10 cellular contexts compared by ENCODE assay signal in genomic region chr10:112815238-112816032, GRCh38.
DNase-seq lines count a peak whose midpoint lies in the region; ATAC-seq and TF ChIP-seq lines count a peak whose summit lies in the region.
"Had no signal": no experiment of that assay in that cellular context is flagged by ENCODE, and none has a peak within 500 bp of the region (broad histone marks: within the 10 kb centered on the region; RNA-seq: fewer than 3 reads in every experiment).

No MANE protein-coding gene starts in this region.

- no peak overlapping the region for H3K4me3 Mint-ChIP-seq in Calu3 (ENCODE audit: low read depth, unreplicated experiment)
- H3K4me3 Mint-ChIP-seq in natural killer cell treated with Interleukin-12 subunit alpha and Interleukin-12 subunit beta and Interleukin-15 and Interleukin-18, amount 100 ng/mL, for 72 hours = peak overlapping the region; percentile 50
- H3K4me3 Mint-ChIP-seq: activated T-cell treated with anti-CD3 and anti-CD28 coated beads, Interleukin-2, amount 50 U/mL, for 4 hours had no signal

- intact Hi-C loops in Calu3 (cut with micrococcal nuclease; ENCODE audit: unreplicated experiment) = no loop called here

- no peak for DNase-seq in Calu3
- DNase-seq in NB4 (ENCODE audit: low read depth) = peak; percentile 59
- DNase-seq in epithelial cell of proximal tubule (ENCODE audit: low read depth) = peak; percentile 39
- DNase-seq in natural killer cell treated with Interleukin-12 subunit alpha and Interleukin-12 subunit beta and Interleukin-15 and Interleukin-18, amount 100 ng/mL, for 72 hours (ENCODE audit: low spot score) = no peak
- no peak for DNase-seq in NCI-H146 treated with DMSO at 0.1 percent for 48 hours (lab: John Stamatoyannopoulos, UW; ENCODE audit: unreplicated experiment)
- no peak for DNase-seq in NCI-H1417 treated with DMSO at 0.1 percent for 48 hours (lab: John Stamatoyannopoulos, UW)
- no peak for DNase-seq in activated effector memory CD4-positive, alpha-beta T cell treated with anti-CD3 and anti-CD28 coated beads, Interleukin-2, amount 50 U/mL, for 16 hours
- DNase-seq in NCI-H1436 treated with DMSO at 0.1 percent for 48 hours (lab: John Stamatoyannopoulos, UW) = no peak
- DNase-seq: activated T-cell treated with anti-CD3 and anti-CD28 coated beads, Interleukin-2, amount 50 U/mL, for 4 hours; stimulated activated CD4-positive, alpha-beta T cell treated with anti-CD3 and anti-CD28 coated beads, Interleukin-2, amount 100 ng/mL, for 48 hours had no signal

- H3K4me1 Mint-ChIP-seq in Calu3 (ENCODE audit: low read depth, unreplicated experiment) = peaks cover 38% of the 10 kb centered on the region
- H3K4me1 Mint-ChIP-seq in natural killer cell treated with Interleukin-12 subunit alpha and Interleukin-12 subunit beta and Interleukin-15 and Interleukin-18, amount 100 ng/mL, for 72 hours (ENCODE audit: low read depth in 2 of 2) = peaks cover 30 to 41% of the 10 kb centered on the region in 2 donors

- H3K9me3 Mint-ChIP-seq in Calu3 (ENCODE audit: low read depth, unreplicated experiment) = no peaks in the 10 kb centered on the region
- no peaks in the 10 kb centered on the region for H3K9me3 Mint-ChIP-seq in natural killer cell treated with Interleukin-12 subunit alpha and Interleukin-12 subunit beta and Interleukin-15 and Interleukin-18, amount 100 ng/mL, for 72 hours
- H3K9me3 Mint-ChIP-seq: activated T-cell treated with anti-CD3 and anti-CD28 coated beads, Interleukin-2, amount 50 U/mL, for 4 hours had no signal

- H3K36me3 Mint-ChIP-seq in Calu3 (ENCODE audit: insufficient read depth, unreplicated experiment) = peaks cover 15% of the 10 kb centered on the region
- peaks cover 10% of the 10 kb centered on the region for H3K36me3 Mint-ChIP-seq in natural killer cell treated with Interleukin-12 subunit alpha and Interleukin-12 subunit beta and Interleukin-15 and Interleukin-18, amount 100 ng/mL, for 72 hours

- TF ChIP-seq CTCF in Calu3 (IDR thresholded peaks at IDR 0.05; ENCODE audit: unreplicated experiment) (no peak), NB4 (IDR thresholded peaks at IDR 0.05; ENCODE audit: low read depth, low read length) (no peak), epithelial cell of proximal tubule (conservative IDR thresholded peaks at IDR 0.05; ENCODE audit: low read depth, low read length) (no peak)

- no TSS peak for BruUV-seq in Calu3 (replicated peaks; lab: Mats Ljungman, UMichigan)

- no peak for TF ChIP-seq POLR2A in NB4 (IDR thresholded peaks at IDR 0.05; ENCODE audit: extremely low read depth, insufficient read length)

- no peaks in the 10 kb centered on the region for H3K27me3 Mint-ChIP-seq in Calu3 (ENCODE audit: unreplicated experiment)
- no peaks in the 10 kb centered on the region for H3K27me3 Mint-ChIP-seq in natural killer cell treated with Interleukin-12 subunit alpha and Interleukin-12 subunit beta and Interleukin-15 and Interleukin-18, amount 100 ng/mL, for 72 hours

- ATAC-seq in natural killer cell treated with Interleukin-12 subunit alpha and Interleukin-12 subunit beta and Interleukin-15 and Interleukin-18, amount 100 ng/mL, for 72 hours = peak; percentile 52 to 64
- ATAC-seq: activated T-cell treated with anti-CD3 and anti-CD28 coated beads, Interleukin-2, amount 50 U/mL, for 4 hours had no signal

- CTCF ChIA-PET in Calu3 (lab: Charles Lee) = no interaction called here

- H3K27ac Mint-ChIP-seq in Calu3 (ENCODE audit: unreplicated experiment) = peak overlapping the region; percentile 74
- peak overlapping the region; percentile 54 to 79 for H3K27ac Mint-ChIP-seq in natural killer cell treated with Interleukin-12 subunit alpha and Interleukin-12 subunit beta and Interleukin-15 and Interleukin-18, amount 100 ng/mL, for 72 hours

- no peak overlapping the region for H3K4me3 ChIP-seq in NB4 (ENCODE audit: low read depth, low read length)
- H3K4me3 ChIP-seq in epithelial cell of proximal tubule (ENCODE audit: low read depth, low read length) = no peak overlapping the region

Comparison
In these comparisons a context has a peak if more than half of its experiments do, and no peak if none do; other contexts are left out.
1. DNase-seq: peak in NB4 (single experiment) and epithelial cell of proximal tubule (single experiment); none in Calu3 (single experiment), natural killer cell treated with Interleukin-12 subunit alpha and Interleukin-12 subunit beta and Interleukin-15 and Interleukin-18, amount 100 ng/mL, for 72 hours (single experiment), NCI-H146 treated with DMSO at 0.1 percent for 48 hours (single experiment), NCI-H1417 treated with DMSO at 0.1 percent for 48 hours (single experiment), activated effector memory CD4-positive, alpha-beta T cell treated with anti-CD3 and anti-CD28 coated beads, Interleukin-2, amount 50 U/mL, for 16 hours (single experiment) and NCI-H1436 treated with DMSO at 0.1 percent for 48 hours (single experiment).